Comparison of ENCODE assay signal across 17 cellular contexts in genomic region chr1:192263436-192263835, GRCh38. TPM values are rescaled to one million over a fixed set of nuclear protein-coding genes. Genes with fewer than 3 reads are reported as not detected.
DNase-seq lines count a peak whose midpoint lies in the region; ATAC-seq and TF ChIP-seq lines count a peak whose summit lies in the region.
"Had no signal": no experiment of that assay in that cellular context is flagged by ENCODE, and none has a peak within 500 bp of the region (broad histone marks: within the 10 kb centered on the region; RNA-seq: fewer than 3 reads in every experiment).

No MANE protein-coding gene starts in this region.

- H3K36me3 ChIP-seq in SU-DHL-6 (ENCODE audit: low read length), result no peaks in the 10 kb centered on the region
- H3K36me3 ChIP-seq in osteoblast (ENCODE audit: insufficient read depth, low read length), result no peaks in the 10 kb centered on the region
- no peaks in the 10 kb centered on the region for H3K36me3 ChIP-seq in gastroesophageal sphincter
- H3K36me3 ChIP-seq: BLaER1 treated with 17β-estradiol and CSF1 and Interleukin-3, amounts not matched to agents 10 nM and 100 nM; cardiac muscle cell; tibial artery had no signal

- DNase-seq in Calu3 (no peak), fibroblast of gingiva (ENCODE audit: low read depth) (peak; percentile 50), osteoblast (ENCODE audit: insufficient read length, low spot score, missing footprints) (peak; percentile 72), head of caudate nucleus (no peak), NCI-H2107 (lab: John Stamatoyannopoulos, UW) (no peak)
- DNase-seq: activated CD8-positive, alpha-beta memory T cell treated with anti-CD3 and anti-CD28 coated beads for 24 hours; activated effector memory CD4-positive, alpha-beta T cell treated with anti-CD3 and anti-CD28 coated beads, Interleukin-2, amount 50 U/mL, for 16 hours; midbrain; stimulated activated CD4-positive, alpha-beta T cell treated with anti-CD3 and anti-CD28 coated beads, Interleukin-2, amount 100 ng/mL, for 24 hours; stimulated activated CD8-positive, alpha-beta memory T cell treated with anti-CD3 and anti-CD28 coated beads, Interleukin-4, amount 100 ng/mL, for 48 hours; tibial artery had no signal

- H3K27me3 ChIP-seq in SU-DHL-6 (ENCODE audit: low read length) (no peaks in the 10 kb centered on the region), osteoblast (ENCODE audit: insufficient read depth, low read length) (no peaks in the 10 kb centered on the region), gastroesophageal sphincter (no peaks in the 10 kb centered on the region)
- H3K27me3 ChIP-seq: BLaER1 treated with 17β-estradiol and CSF1 and Interleukin-3, amounts not matched to agents 10 nM and 100 nM; cardiac muscle cell; tibial artery had no signal

- H3F3A ChIP-seq in SU-DHL-6 (ENCODE audit: insufficient read depth), result no peaks in the 10 kb centered on the region

- ATAC-seq in gastroesophageal sphincter (no peak), GM18867 (IDR thresholded peaks at IDR 0.05; ENCODE audit: unreplicated experiment) (no peak)
- ATAC-seq: Right ventricle myocardium inferior had no signal

- no peak overlapping the region for H3K4me3 Mint-ChIP-seq in Calu3 (ENCODE audit: low read depth, unreplicated experiment)

- H3K4me3 ChIP-seq in SU-DHL-6 (ENCODE audit: insufficient read depth, low read length, poor library complexity, severe bottlenecking), result no peak overlapping the region
- H3K4me3 ChIP-seq in osteoblast (ENCODE audit: insufficient read depth, low read length), result no peak overlapping the region
- no peak overlapping the region for H3K4me3 ChIP-seq in gastroesophageal sphincter
- H3K4me3 ChIP-seq: BLaER1 treated with 17β-estradiol and CSF1 and Interleukin-3, amounts not matched to agents 10 nM and 100 nM; cardiac muscle cell; tibial artery had no signal

- H4K20me1 ChIP-seq in SU-DHL-6 (ENCODE audit: low read depth, low read length) (no peaks in the 10 kb centered on the region), osteoblast (ENCODE audit: insufficient read depth, low read length) (no peaks in the 10 kb centered on the region)
- H4K20me1 ChIP-seq: BLaER1 treated with 17β-estradiol and CSF1 and Interleukin-3, amounts not matched to agents 10 nM and 100 nM had no signal

- H3K9ac ChIP-seq in SU-DHL-6 (ENCODE audit: low read length), result no peak overlapping the region
- H3K9ac ChIP-seq: BLaER1 treated with 17β-estradiol and CSF1 and Interleukin-3, amounts not matched to agents 10 nM and 100 nM had no signal

- no peak for TF ChIP-seq CTCF in Calu3 (IDR thresholded peaks at IDR 0.05; ENCODE audit: unreplicated experiment)
- TF ChIP-seq CTCF in SU-DHL-6 (IDR thresholded peaks at IDR 0.05; ENCODE audit: insufficient read depth, low read length, poor library complexity, severe bottlenecking), result no peak
- no peak for TF ChIP-seq CTCF in osteoblast (IDR thresholded peaks at IDR 0.05; ENCODE audit: extremely low read depth, low read depth, low read length)
- no peak for TF ChIP-seq CTCF in gastroesophageal sphincter (IDR thresholded peaks at IDR 0.05)

- H3K36me3 Mint-ChIP-seq in Calu3 (ENCODE audit: insufficient read depth, unreplicated experiment), result no peaks in the 10 kb centered on the region

- H3K9me3 ChIP-seq in SU-DHL-6 (ENCODE audit: insufficient read depth, low read length) (no peaks in the 10 kb centered on the region), osteoblast (ENCODE audit: low read depth, low read length) (no peaks in the 10 kb centered on the region), gastroesophageal sphincter (no peaks in the 10 kb centered on the region)
- H3K9me3 ChIP-seq: BLaER1 treated with 17β-estradiol and CSF1 and Interleukin-3, amounts not matched to agents 10 nM and 100 nM; tibial artery had no signal

- no peaks in the 10 kb centered on the region for H3K27me3 Mint-ChIP-seq in Calu3 (ENCODE audit: unreplicated experiment)

- H3K4me2 ChIP-seq in SU-DHL-6 (ENCODE audit: low read depth, low read length, poor library complexity, severe bottlenecking), result no peak overlapping the region
- H3K4me2 ChIP-seq in osteoblast (ENCODE audit: insufficient read depth, low read length), result peak overlapping the region; percentile 46

- WGBS in gastroesophageal sphincter (ENCODE audit: low coverage in 1 of 2), 2 donors, result 18 to 21% methylated on average over 2 of the region's 2 CpGs

- H3K4me1 Mint-ChIP-seq in Calu3 (ENCODE audit: low read depth, unreplicated experiment), result peaks cover 11% of the 10 kb centered on the region

- H3K4me1 ChIP-seq in osteoblast (ENCODE audit: insufficient read depth, low read length) (peaks cover 15% of the 10 kb centered on the region), gastroesophageal sphincter (no peaks in the 10 kb centered on the region)

- H3K9me2 ChIP-seq in SU-DHL-6 (replicated peaks; ENCODE audit: insufficient read depth, low read length), result no peaks in the 10 kb centered on the region

- peaks cover 2% of the 10 kb centered on the region for H3K9me3 Mint-ChIP-seq in Calu3 (ENCODE audit: low read depth, unreplicated experiment)

- no TSS peak for BruUV-seq in Calu3 (replicated peaks; lab: Mats Ljungman, UMichigan)

- H3K79me2 ChIP-seq in SU-DHL-6 (ENCODE audit: insufficient read depth, low read length), result no peaks in the 10 kb centered on the region
- H3K79me2 ChIP-seq in osteoblast (ENCODE audit: insufficient read depth, low read length), result no peaks in the 10 kb centered on the region

- H2AFZ ChIP-seq in SU-DHL-6 (ENCODE audit: low read depth, low read length, severe bottlenecking), result peak overlapping the region; percentile 10
- peak overlapping the region; percentile 57 for H2AFZ ChIP-seq in osteoblast (ENCODE audit: low read length)

- TF ChIP-seq EP300 in gastroesophageal sphincter (IDR thresholded peaks at IDR 0.05), result no peak

- H3K27ac ChIP-seq in SU-DHL-6 (ENCODE audit: low read depth, low read length), result no peak overlapping the region
- peak overlapping the region; percentile 94 for H3K27ac ChIP-seq in osteoblast (ENCODE audit: low read depth, low read length)
- H3K27ac ChIP-seq in gastroesophageal sphincter, result no peak overlapping the region
- H3K27ac ChIP-seq: cardiac muscle cell, tibial artery had no signal

- H3K27ac Mint-ChIP-seq in Calu3 (ENCODE audit: unreplicated experiment), result peak overlapping the region; percentile 67

- no peak for TF ChIP-seq POLR2A in gastroesophageal sphincter (IDR thresholded peaks at IDR 0.05)

- CTCF ChIA-PET in Calu3 (lab: Charles Lee), result no interaction called here

- intact Hi-C loops in Calu3 (cut with micrococcal nuclease; ENCODE audit: unreplicated experiment), result no loop called here
- intact Hi-C loops in head of caudate nucleus (cut with DNase I), result no loop called here

RNA-seq across cellular contexts. Expression of gene RGS21, which starts 53.4 kb away (rescaled TPM):
- total RNA-seq in Calu3 (2022) (not detected in 2 replicates), osteoblast (not detected in 2 replicates), gastroesophageal sphincter (not detected)
- total RNA-seq: cardiac muscle cell, Right ventricle myocardium inferior had no signal

Comparison
In these comparisons a context has a peak if more than half of its experiments do, and no peak if none do; other contexts are left out.
1. DNase-seq: peak in fibroblast of gingiva (single experiment) and osteoblast (single experiment); none in Calu3 (single experiment), head of caudate nucleus (0 of 42) and NCI-H2107 (single experiment).